ENCODE assay signal across 9 cellular contexts in the genomic region with DNA sequence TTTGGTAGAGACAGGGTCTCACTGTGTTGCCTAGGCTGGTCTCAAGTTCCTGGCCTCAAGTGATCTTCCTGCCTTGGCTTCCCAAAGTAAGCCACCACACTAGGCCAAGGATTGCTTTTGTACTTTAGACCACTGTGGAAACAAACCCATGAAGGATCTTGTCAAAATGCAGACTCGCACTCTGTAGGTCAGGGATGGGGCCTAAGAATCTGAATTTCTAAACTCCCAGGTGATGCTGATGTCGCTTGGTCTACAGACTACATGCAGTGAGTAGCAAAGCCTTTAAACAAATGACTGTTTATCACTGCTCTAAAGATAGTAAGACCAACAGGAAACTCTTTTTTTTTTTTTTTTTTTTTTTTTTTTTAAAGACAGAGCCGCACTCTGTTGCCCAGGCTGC.
DNase-seq lines count a peak whose midpoint lies in the region; ATAC-seq lines count a peak whose summit lies in the region.
"Had no signal": no experiment of that assay in that cellular context is flagged by ENCODE, and none has a peak within 500 bp of the region (broad histone marks: within the 10 kb centered on the region; RNA-seq: fewer than 3 reads in every experiment).

No MANE protein-coding gene starts in this region.

- no peaks in the 10 kb centered on the region for H3K27me3 Mint-ChIP-seq in memory B cell

- H3K4me1 Mint-ChIP-seq in memory B cell = peaks cover 26% of the 10 kb centered on the region

- peak; percentile 25 to 39 for DNase-seq in memory B cell (ENCODE audit: low spot score in 2 of 2)
- DNase-seq in NCI-H526 (lab: John Stamatoyannopoulos, UW) = no peak
- DNase-seq in effector CD4-positive, alpha-beta T cell = no peak
- no peak for DNase-seq in NCI-H1048 (lab: John Stamatoyannopoulos, UW)
- DNase-seq in COLO829 (ENCODE audit: low spot score) = no peak
- DNase-seq: NCI-H526 treated with DMSO at 0.1 percent for 48 hours had no signal

- H3K36me3 Mint-ChIP-seq in memory B cell = no peaks in the 10 kb centered on the region

- no peaks in the 10 kb centered on the region for H3K9me3 Mint-ChIP-seq in memory B cell

- ATAC-seq in GM18861 (IDR thresholded peaks at IDR 0.05; ENCODE audit: unreplicated experiment) = peak; percentile 55
- peak; percentile 67 for ATAC-seq in GM21619 (IDR thresholded peaks at IDR 0.05; ENCODE audit: unreplicated experiment)
- ATAC-seq in HG03571 (IDR thresholded peaks at IDR 0.05; ENCODE audit: unreplicated experiment) = peak; percentile 73
- ATAC-seq in memory B cell (ENCODE audit: low read depth) = peak; percentile 72

- H3K27ac Mint-ChIP-seq in memory B cell = peak overlapping the region; percentile 92

- H3K4me3 Mint-ChIP-seq in memory B cell = peak overlapping the region; percentile 59

Comparison
In these comparisons a context has a peak if more than half of its experiments do, and no peak if none do; other contexts are left out.
1. DNase-seq: peak in memory B cell (2 of 2); none in NCI-H526 (0 of 2), effector CD4-positive, alpha-beta T cell (single experiment), NCI-H1048 (single experiment) and COLO829 (single experiment).
2. Peak in every context shown above with its lines, with median percentiles within 50 percentile points of each other: ATAC-seq.